In the genomic region with DNA sequence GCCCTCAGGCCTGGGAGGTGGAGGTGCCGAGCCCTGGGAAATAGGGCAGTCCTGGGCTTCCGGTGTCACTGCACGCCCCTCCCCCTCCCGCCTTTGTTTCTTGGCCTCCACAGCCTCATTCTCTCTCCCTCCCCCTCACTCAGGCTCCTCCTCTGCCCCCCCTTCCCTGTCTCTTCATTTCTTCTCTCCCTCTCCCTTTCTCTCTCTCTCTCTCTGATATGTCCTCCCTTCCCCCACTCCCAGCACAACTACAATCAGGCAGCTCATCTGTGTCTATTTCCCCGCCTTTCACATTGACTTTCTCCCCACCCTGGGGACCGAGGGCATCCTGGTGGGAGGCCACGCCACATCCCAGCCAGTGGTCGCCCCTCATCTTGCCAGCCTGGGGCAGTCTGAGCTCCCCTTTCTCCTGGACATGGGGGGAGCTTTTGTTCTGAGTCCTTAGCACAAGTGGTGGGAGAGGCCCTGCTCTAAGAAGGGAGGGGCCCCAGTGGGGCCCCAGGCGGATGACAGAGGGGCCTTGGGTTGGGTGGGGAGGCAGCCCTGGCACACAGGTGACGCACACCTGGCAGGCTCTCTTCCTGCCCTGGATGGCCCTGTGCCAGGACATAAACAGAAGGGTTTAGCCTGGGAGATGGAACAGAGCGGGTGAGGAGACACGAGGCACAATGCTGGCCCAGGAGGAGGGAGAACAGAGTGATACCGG, we compare ENCODE assay signal across 1 cellular context.
TF ChIP-seq lines count a peak whose summit lies in the region.

No MANE protein-coding gene starts in this region.

TF ChIP-seq in K562, 482 proteins besides CTCF, POLR2A, EP300 and RAD21 (continued from another document and continues in another):
- TF ChIP-seq, protein P1, sequence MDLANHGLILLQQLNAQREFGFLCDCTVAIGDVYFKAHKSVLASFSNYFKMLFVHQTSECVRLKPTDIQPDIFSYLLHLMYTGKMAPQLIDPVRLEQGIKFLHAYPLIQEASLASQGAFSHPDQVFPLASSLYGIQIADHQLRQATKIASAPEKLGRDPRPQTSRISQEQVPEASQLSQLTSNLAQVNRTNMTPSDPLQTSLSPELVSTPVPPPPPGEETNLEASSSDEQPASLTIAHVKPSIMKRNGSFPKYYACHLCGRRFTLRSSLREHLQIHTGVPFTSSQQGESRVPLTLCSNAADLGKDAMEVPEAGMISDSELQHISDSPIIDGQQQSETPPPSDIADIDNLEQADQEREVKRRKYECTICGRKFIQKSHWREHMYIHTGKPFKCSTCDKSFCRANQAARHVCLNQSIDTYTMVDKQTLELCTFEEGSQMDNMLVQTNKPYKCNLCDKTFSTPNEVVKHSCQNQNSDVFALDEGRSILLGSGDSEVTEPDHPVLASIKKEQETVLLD (IDR thresholded peaks at IDR 0.05): peak; percentile 93
- TF ChIP-seq WHSC1 (IDR thresholded peaks at IDR 0.05; ENCODE audit: low read length) (no peak), HDAC3 (IDR thresholded peaks at IDR 0.05; ENCODE audit: borderline replicate concordance, partially characterized antibody) (no peak), NONO (IDR thresholded peaks at IDR 0.05; ENCODE audit: low read depth in 2 of 2, low read length in 1 of 2) (no peak), TGIF2 (CRISPR knock-in tag; IDR thresholded peaks at IDR 0.05) (no peak), GTF2B (IDR thresholded peaks at IDR 0.05; ENCODE audit: extremely low read depth, insufficient read length) (no peak), ZNF444 (CRISPR knock-in tag; IDR thresholded peaks at IDR 0.05) (no peak), USF2 (CRISPR knock-in tag; IDR thresholded peaks at IDR 0.05) (no peak), RBM15 (IDR thresholded peaks at IDR 0.05; ENCODE audit: insufficient read depth, low read length) (no peak), ZNF592 (IDR thresholded peaks at IDR 0.05) (no peak; the same call in 1 of the 2 replicates), COPS2 (conservative IDR thresholded peaks at IDR 0.05) (no peak), ZNF280A (IDR thresholded peaks at IDR 0.05; ENCODE audit: low read depth, partially characterized antibody) (no peak), MYC (IDR thresholded peaks at IDR 0.05; ENCODE audit: low read depth, low read length) (peak; percentile 44; the same call in 1 of the 2 replicates), MYC (CRISPR knock-in tag; IDR thresholded peaks at IDR 0.05; ENCODE audit: borderline replicate concordance, low read depth) (no peak), U2AF2 (optimal IDR thresholded peaks at IDR 0.05; ENCODE audit: low read depth, low read length) (no peak), ZNF511 (CRISPR knock-in tag; IDR thresholded peaks at IDR 0.05) (no peak), MLLT1 (IDR thresholded peaks at IDR 0.05) (peak; percentile 86 to 94), ZNF76 (CRISPR knock-in tag; IDR thresholded peaks at IDR 0.05; ENCODE audit: borderline replicate concordance) (no peak), ZNF24 (IDR thresholded peaks at IDR 0.05) (peak; percentile 74), MCM5 (IDR thresholded peaks at IDR 0.05; ENCODE audit: low read depth) (no peak), ZNF197 (CRISPR knock-in tag; IDR thresholded peaks at IDR 0.05; ENCODE audit: low read depth) (no peak), RBM34 (IDR thresholded peaks at IDR 0.05; ENCODE audit: borderline replicate concordance, insufficient read depth, low read length) (no peak), ZNF551 (CRISPR knock-in tag; IDR thresholded peaks at IDR 0.05) (no peak), KDM4B (IDR thresholded peaks at IDR 0.05; ENCODE audit: borderline replicate concordance in 2 of 2, low read depth in 1 of 2) (no peak), ZNF644 (tag; IDR thresholded peaks at IDR 0.05; ENCODE audit: low read depth) (no peak), ZNF778 (CRISPR knock-in tag; IDR thresholded peaks at IDR 0.05) (no peak), CREB3L1 (IDR thresholded peaks at IDR 0.05; ENCODE audit: borderline replicate concordance, low read depth) (no peak), SETDB1 (IDR thresholded peaks at IDR 0.05; ENCODE audit: low read length) (no peak), ZBTB9 (CRISPR knock-in tag; IDR thresholded peaks at IDR 0.05) (no peak), ARID1B (IDR thresholded peaks at IDR 0.05) (peak; percentile 77), FOXJ2 (tag; IDR thresholded peaks at IDR 0.05) (no peak), MTA3 (IDR thresholded peaks at IDR 0.05; ENCODE audit: borderline replicate concordance) (no peak), ADNP (tag; IDR thresholded peaks at IDR 0.05) (no peak; the same call in 1 of the 2 replicates), GATAD2A (IDR thresholded peaks at IDR 0.05) (peak; percentile 100), NFXL1 (CRISPR knock-in tag; IDR thresholded peaks at IDR 0.05) (no peak), HMG20A (CRISPR knock-in tag; conservative IDR thresholded peaks at IDR 0.05) (no peak), GMEB1 (CRISPR knock-in tag; IDR thresholded peaks at IDR 0.05) (no peak)
- TF ChIP-seq, protein P2, sequence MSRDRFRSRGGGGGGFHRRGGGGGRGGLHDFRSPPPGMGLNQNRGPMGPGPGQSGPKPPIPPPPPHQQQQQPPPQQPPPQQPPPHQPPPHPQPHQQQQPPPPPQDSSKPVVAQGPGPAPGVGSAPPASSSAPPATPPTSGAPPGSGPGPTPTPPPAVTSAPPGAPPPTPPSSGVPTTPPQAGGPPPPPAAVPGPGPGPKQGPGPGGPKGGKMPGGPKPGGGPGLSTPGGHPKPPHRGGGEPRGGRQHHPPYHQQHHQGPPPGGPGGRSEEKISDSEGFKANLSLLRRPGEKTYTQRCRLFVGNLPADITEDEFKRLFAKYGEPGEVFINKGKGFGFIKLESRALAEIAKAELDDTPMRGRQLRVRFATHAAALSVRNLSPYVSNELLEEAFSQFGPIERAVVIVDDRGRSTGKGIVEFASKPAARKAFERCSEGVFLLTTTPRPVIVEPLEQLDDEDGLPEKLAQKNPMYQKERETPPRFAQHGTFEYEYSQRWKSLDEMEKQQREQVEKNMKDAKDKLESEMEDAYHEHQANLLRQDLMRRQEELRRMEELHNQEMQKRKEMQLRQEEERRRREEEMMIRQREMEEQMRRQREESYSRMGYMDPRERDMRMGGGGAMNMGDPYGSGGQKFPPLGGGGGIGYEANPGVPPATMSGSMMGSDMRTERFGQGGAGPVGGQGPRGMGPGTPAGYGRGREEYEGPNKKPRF (IDR thresholded peaks at IDR 0.05; ENCODE audit: low read depth, low read length): no peak
